19 cellular contexts compared by ENCODE assay signal in the genomic region with DNA sequence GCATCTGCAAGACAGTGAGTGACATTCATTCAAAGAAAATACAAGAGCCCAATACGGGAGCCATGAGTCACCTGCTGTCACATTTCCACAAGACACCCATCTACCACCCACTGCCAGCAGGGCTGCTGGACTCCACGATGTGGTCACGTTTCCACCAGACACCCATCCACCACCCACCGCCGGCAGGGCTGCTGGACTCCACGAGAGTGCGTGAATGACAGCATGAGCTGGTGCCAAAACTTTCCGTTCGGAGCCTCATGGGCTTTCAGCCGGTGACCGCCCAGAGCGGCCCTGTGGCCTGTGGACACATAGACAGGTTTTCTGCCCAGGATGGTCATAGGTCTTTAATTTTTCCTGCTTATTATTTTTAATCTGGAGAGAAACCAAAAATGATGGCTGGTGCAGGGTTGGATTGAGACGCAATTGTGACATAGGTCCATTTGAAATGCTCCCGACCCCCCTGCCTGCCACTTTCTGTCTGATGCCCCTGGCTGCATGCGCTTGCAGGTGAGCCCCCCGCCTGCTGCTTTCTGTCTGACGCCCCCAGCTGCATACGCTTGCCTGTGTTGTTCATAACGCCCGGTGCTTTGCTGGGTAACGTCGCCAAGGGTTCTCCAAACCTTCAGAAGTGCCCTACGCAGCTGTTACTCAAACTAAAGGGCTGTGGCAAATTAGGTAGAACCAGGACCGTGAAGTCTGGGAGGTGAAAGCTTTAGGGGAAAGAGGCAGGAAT. TPM values are rescaled to one million over a fixed set of nuclear protein-coding genes. Genes with fewer than 3 reads are reported as not detected.
"Had no signal": no experiment of that assay in that cellular context is flagged by ENCODE, and none has a peak within 500 bp of the region (broad histone marks: within the 10 kb centered on the region; RNA-seq: fewer than 3 reads in every experiment).

No MANE protein-coding gene starts in this region.

- H3K4me3 ChIP-seq: thyroid gland had no signal

- H3K27me3 ChIP-seq: thyroid gland had no signal

- H3K36me3 ChIP-seq: thyroid gland had no signal

- H3K27ac ChIP-seq: foreskin keratinocyte, thyroid gland had no signal

- DNase-seq: activated CD4-positive, alpha-beta T cell treated with anti-CD3 and anti-CD28 coated beads for 1 hour; activated CD4-positive, alpha-beta T cell treated with anti-CD3 and anti-CD28 coated beads, Interleukin-2, amount 50 U/mL, for 1 hour; activated CD8-positive, alpha-beta T cell treated with anti-CD3 and anti-CD28 coated beads, Interleukin-2, amount 10 ng/mL, durations not matched to agents 7 days and 5 days; activated gamma-delta T cell treated with Interleukin-2 at 50 U/mL for 16 hours; caudate nucleus; effector memory CD4-positive, alpha-beta T cell; foreskin keratinocyte; mammary epithelial cell; nucleus accumbens; stimulated activated CD4-positive, alpha-beta T cell treated with anti-CD3 and anti-CD28 coated beads, Interleukin-4, amount 100 ng/mL, for 1 hour; stimulated activated naive CD8-positive, alpha-beta T cell treated with anti-CD3 and anti-CD28 coated beads, Interleukin-15, Interleukin-2, amounts not matched to agents 100 U/mL and 50 U/mL, for 24 hours; T-helper 9 cell; thyroid gland had no signal

- H3K4me1 ChIP-seq: foreskin keratinocyte had no signal

- H3K9me3 ChIP-seq: thyroid gland had no signal

RNA-seq across cellular contexts. Expression of a gene that starts 59.1 kb away (rescaled TPM):
- total RNA-seq: activated CD8-positive, alpha-beta T cell treated with anti-CD3 and anti-CD28 coated beads, Interleukin-2, amount 10 ng/mL, durations not matched to agents 7 days and 5 days; activated T-helper 1 cell treated with anti-CD3 and anti-CD28 coated beads, Interleukin-12 subunit alpha, Interleukin-12 subunit beta, Interleukin-2, Interleukin-4 antibody, amounts not matched to agents 30 ng/mL and 10 ng/mL and 1 ng/mL, durations not matched to agents 14 hours and 24 hours and 36 hours; dermis microvascular lymphatic vessel endothelial cell; glomerular endothelial cell; kidney epithelial cell; mammary epithelial cell; myocyte; T-helper 1 cell treated with Interleukin-12 subunit alpha and Interleukin-12 subunit beta and Interleukin-4 antibody, amounts not matched to agents 30 ng/mL and 1 ng/mL, for 36 hours had no signal
